Comparison of ENCODE assay signal across 1 cellular context in the genomic region with DNA sequence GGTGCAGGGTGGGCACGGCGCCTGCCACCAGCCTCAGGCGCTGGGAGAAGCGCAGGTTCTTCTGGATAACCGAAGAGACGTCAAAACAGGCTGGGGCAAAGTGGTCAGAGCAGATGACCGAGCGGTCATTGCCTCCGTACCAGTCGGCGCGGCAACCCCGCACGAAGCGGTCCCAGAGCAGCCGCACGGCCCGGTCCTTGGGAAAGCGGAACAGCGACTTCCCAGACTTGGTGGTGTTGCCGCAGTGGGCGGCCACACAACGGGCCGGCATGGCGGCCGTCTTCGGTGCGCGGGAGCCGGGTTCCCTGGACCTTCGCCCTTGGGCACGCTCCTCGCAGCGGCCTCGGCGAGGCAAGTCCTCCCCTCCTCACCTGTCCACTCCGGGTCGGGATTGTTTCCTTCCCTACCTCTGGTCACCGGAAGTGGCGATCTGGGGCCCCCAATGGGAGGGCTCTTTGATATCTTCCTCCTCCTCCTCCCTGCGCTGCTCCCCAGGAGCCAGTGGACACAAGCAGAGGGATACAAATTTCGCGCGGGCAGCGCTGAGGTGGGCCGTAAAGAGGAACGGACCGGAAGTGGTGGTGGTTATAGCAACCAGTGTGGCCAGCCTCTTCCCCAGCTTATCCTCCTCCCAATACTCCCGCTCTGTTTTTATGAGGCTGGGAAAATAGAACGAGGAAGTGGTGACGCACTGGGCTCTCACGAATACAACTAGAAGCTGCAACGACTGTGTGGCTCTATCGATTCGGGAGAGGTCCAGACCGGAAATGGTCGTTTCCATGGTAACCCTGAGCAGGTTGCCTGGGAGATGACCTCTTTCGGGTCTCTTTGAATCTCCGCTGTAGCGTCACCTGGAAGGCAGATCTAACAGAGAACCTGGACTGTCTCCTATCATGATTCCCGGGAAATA.
TF ChIP-seq lines count a peak whose summit lies in the region.

A gene with protein sequence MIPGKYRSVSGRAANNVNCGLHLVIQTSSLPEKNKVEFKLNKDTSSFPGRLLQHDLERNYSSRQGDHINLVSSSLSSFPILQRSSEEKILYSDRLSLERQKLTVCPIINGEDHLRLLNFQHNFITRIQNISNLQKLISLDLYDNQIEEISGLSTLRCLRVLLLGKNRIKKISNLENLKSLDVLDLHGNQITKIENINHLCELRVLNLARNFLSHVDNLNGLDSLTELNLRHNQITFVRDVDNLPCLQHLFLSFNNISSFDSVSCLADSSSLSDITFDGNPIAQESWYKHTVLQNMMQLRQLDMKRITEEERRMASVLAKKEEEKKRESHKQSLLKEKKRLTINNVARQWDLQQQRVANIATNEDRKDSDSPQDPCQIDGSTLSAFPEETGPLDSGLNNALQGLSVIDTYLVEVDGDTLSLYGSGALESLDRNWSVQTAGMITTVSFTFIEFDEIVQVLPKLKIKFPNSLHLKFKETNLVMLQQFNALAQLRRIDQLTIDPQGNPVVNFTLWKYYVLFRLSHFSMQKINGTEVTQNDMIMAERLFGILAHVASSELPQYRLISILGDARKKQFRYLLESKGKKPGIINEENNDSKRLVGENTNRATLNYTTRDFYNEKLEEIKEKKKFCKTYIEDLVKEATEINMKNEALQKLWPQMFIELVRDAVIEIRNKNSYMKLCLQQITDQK (plus strand): TSS at position 825 of the 910 bp plus-strand sequence. CDS start 69 bp downstream, at position 894.
Gene THAP10, minus strand, starts transcription at position 432 of the 910 bp plus-strand sequence. Its CDS starts 161 bp downstream, at position 271.

TF ChIP-seq in HepG2, 621 proteins besides CTCF, POLR2A, EP300 and RAD21 (continues in another document):
- no peak for TF ChIP-seq FOXA1 (IDR thresholded peaks at IDR 0.05)
- peak; percentile 29 for TF ChIP-seq FOXA1 (CRISPR knock-in tag; IDR thresholded peaks at IDR 0.05)
- 0 out of 2 replicates have a peak, but pooled peaks have one; percentile 39 for TF ChIP-seq ZBTB49 (CRISPR knock-in tag; IDR thresholded peaks at IDR 0.05; ENCODE audit: borderline replicate concordance)
- no peak for TF ChIP-seq KLF15 (CRISPR knock-in tag; IDR thresholded peaks at IDR 0.05; ENCODE audit: borderline replicate concordance)
- TF ChIP-seq THAP11 (CRISPR knock-in tag; IDR thresholded peaks at IDR 0.05), result peak; percentile 90
- no peak for TF ChIP-seq ARID3A (IDR thresholded peaks at IDR 0.05; ENCODE audit: low read depth, low read length)
- TF ChIP-seq ZNF138 (CRISPR knock-in tag; IDR thresholded peaks at IDR 0.05; ENCODE audit: low read depth), result no peak
- no peak for TF ChIP-seq TMF1 (CRISPR knock-in tag; IDR thresholded peaks at IDR 0.05; ENCODE audit: low read depth)
- peak; percentile 58; the same call in 1 of the 2 replicates for TF ChIP-seq BCL3 (CRISPR knock-in tag; IDR thresholded peaks at IDR 0.05)
- TF ChIP-seq RXRA (CRISPR knock-in tag; IDR thresholded peaks at IDR 0.05), result peak; percentile 49
- peak; percentile 59; the same call in 1 of the 2 replicates for TF ChIP-seq RCOR2 (CRISPR knock-in tag; IDR thresholded peaks at IDR 0.05)
- peak; percentile 90; the same call in 1 of the 2 replicates for TF ChIP-seq ZNF451 (CRISPR knock-in tag; IDR thresholded peaks at IDR 0.05)
- TF ChIP-seq ZNF768 (CRISPR knock-in tag; IDR thresholded peaks at IDR 0.05), result peak; percentile 70; the same call in 1 of the 2 replicates
- 0 out of 2 replicates have a peak, but pooled peaks have one; percentile 33 for TF ChIP-seq ZBTB21 (CRISPR knock-in tag; IDR thresholded peaks at IDR 0.05)
- peak; percentile 79 for TF ChIP-seq ZNF263 (CRISPR knock-in tag; IDR thresholded peaks at IDR 0.05)
- peak; percentile 96 for TF ChIP-seq KDM5A (IDR thresholded peaks at IDR 0.05; ENCODE audit: borderline replicate concordance, low read length)
- TF ChIP-seq REST (IDR thresholded peaks at IDR 0.05; ENCODE audit: borderline replicate concordance in 1 of 2, low read depth in 1 of 2, low read length in 2 of 2), result no peak
- TF ChIP-seq PCBP2 (optimal IDR thresholded peaks at IDR 0.05; ENCODE audit: low read depth, low read length, poor library complexity, severe bottlenecking), result no peak
- no peak for TF ChIP-seq ZNF660 (CRISPR knock-in tag; IDR thresholded peaks at IDR 0.05; ENCODE audit: borderline replicate concordance, low read depth)
- peak in 1 of 2 experiments; percentile 25; a peak in 1 of 4 replicates for TF ChIP-seq NR2F1 (CRISPR knock-in tag; IDR thresholded peaks at IDR 0.05)
- peak; percentile 79 for TF ChIP-seq SP2 (CRISPR knock-in tag; IDR thresholded peaks at IDR 0.05)
- TF ChIP-seq, protein P1, sequence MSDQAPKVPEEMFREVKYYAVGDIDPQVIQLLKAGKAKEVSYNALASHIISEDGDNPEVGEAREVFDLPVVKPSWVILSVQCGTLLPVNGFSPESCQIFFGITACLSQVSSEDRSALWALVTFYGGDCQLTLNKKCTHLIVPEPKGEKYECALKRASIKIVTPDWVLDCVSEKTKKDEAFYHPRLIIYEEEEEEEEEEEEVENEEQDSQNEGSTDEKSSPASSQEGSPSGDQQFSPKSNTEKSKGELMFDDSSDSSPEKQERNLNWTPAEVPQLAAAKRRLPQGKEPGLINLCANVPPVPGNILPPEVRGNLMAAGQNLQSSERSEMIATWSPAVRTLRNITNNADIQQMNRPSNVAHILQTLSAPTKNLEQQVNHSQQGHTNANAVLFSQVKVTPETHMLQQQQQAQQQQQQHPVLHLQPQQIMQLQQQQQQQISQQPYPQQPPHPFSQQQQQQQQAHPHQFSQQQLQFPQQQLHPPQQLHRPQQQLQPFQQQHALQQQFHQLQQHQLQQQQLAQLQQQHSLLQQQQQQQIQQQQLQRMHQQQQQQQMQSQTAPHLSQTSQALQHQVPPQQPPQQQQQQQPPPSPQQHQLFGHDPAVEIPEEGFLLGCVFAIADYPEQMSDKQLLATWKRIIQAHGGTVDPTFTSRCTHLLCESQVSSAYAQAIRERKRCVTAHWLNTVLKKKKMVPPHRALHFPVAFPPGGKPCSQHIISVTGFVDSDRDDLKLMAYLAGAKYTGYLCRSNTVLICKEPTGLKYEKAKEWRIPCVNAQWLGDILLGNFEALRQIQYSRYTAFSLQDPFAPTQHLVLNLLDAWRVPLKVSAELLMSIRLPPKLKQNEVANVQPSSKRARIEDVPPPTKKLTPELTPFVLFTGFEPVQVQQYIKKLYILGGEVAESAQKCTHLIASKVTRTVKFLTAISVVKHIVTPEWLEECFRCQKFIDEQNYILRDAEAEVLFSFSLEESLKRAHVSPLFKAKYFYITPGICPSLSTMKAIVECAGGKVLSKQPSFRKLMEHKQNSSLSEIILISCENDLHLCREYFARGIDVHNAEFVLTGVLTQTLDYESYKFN (CRISPR knock-in tag; conservative IDR thresholded peaks at IDR 0.05), result peak; percentile 37; the same call in 1 of the 2 replicates
- TF ChIP-seq RBM22 (optimal IDR thresholded peaks at IDR 0.05; ENCODE audit: low read length), result peak; percentile 48
- TF ChIP-seq, protein P2, sequence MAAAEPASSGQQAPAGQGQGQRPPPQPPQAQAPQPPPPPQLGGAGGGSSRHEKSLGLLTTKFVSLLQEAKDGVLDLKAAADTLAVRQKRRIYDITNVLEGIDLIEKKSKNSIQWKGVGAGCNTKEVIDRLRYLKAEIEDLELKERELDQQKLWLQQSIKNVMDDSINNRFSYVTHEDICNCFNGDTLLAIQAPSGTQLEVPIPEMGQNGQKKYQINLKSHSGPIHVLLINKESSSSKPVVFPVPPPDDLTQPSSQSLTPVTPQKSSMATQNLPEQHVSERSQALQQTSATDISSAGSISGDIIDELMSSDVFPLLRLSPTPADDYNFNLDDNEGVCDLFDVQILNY (CRISPR knock-in tag; conservative IDR thresholded peaks at IDR 0.05), result peak; percentile 96
- TF ChIP-seq GLI4 (CRISPR knock-in tag; IDR thresholded peaks at IDR 0.05; ENCODE audit: borderline replicate concordance), result no peak
- peak; percentile 5; the same call in 1 of the 2 replicates for TF ChIP-seq MNT (IDR thresholded peaks at IDR 0.05)
- TF ChIP-seq, protein P3, sequence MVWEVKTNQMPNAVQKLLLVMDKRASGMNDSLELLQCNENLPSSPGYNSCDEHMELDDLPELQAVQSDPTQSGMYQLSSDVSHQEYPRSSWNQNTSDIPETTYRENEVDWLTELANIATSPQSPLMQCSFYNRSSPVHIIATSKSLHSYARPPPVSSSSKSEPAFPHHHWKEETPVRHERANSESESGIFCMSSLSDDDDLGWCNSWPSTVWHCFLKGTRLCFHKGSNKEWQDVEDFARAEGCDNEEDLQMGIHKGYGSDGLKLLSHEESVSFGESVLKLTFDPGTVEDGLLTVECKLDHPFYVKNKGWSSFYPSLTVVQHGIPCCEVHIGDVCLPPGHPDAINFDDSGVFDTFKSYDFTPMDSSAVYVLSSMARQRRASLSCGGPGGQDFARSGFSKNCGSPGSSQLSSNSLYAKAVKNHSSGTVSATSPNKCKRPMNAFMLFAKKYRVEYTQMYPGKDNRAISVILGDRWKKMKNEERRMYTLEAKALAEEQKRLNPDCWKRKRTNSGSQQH (CRISPR knock-in tag; IDR thresholded peaks at IDR 0.05; ENCODE audit: low read depth), result peak; percentile 98
- peak; percentile 41; the same call in 1 of the 2 replicates for TF ChIP-seq ZBTB38 (CRISPR knock-in tag; IDR thresholded peaks at IDR 0.05)
- no peak for TF ChIP-seq ZNF383 (CRISPR knock-in tag; IDR thresholded peaks at IDR 0.05; ENCODE audit: borderline replicate concordance)
- TF ChIP-seq HNRNPLL (IDR thresholded peaks at IDR 0.05; ENCODE audit: low read depth, low read length, poor library complexity, severe bottlenecking), result peak; percentile 56
- TF ChIP-seq KLF16 (CRISPR knock-in tag; IDR thresholded peaks at IDR 0.05), result peak in 1 of 2 experiments; percentile 81; a peak in 2 of 4 replicates
